Comparison of ENCODE assay signal across 8 cellular contexts in the genomic region with DNA sequence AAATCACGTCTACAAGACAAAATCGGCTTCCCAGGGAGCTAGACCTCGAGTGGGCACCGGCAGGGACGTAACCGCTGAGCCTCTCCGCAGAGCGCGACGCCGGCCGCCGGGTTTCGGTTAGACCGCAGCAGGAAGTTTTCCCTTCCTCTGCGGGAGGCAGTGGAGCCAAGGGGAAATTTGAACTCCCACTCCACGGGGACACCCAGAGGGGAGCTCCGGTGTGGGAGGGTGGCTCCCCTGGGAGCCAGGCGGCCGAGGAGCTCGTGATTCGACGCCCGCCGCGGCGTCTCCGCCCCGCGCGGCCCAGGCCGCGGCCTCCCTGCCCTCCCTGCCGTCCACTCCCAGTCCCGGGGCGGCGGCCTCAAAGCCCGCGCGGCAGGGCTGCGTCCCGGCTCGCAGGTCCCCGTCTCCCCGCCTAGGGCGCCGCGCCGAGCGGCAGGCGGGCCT. TPM values are rescaled to one million over a fixed set of nuclear protein-coding genes. Genes with fewer than 3 reads are reported as not detected.
A peak's percentile ranks its signal among the peaks of the same experiment; 100 is the strongest.
DNase-seq lines count a peak whose midpoint lies in the region; ATAC-seq and TF ChIP-seq lines count a peak whose summit lies in the region.

No MANE protein-coding gene starts in this region.

- peaks cover 41% of the 10 kb centered on the region for H3K4me1 Mint-ChIP-seq in GM23338
- H3K4me1 Mint-ChIP-seq in activated B cell treated with CpG ODN at 0.5 μM for 24 hours: peaks cover 79% of the 10 kb centered on the region
- peaks cover 32% of the 10 kb centered on the region for H3K4me1 Mint-ChIP-seq in endothelial cell (ENCODE audit: unreplicated experiment)

- H3K27ac Mint-ChIP-seq in GM23338 (no peak overlapping the region), activated B cell treated with CpG ODN at 0.5 μM for 24 hours (peak overlapping the region; percentile 97), endothelial cell (ENCODE audit: unreplicated experiment) (peak overlapping the region; percentile 96)

- H3K4me3 ChIP-seq in GM23338: peak overlapping the region; percentile 72
- H3K4me3 ChIP-seq in mucosa of rectum (ENCODE audit: low read length in 2 of 2): peak overlapping the region; percentile 81 to 93

- H3K36me3 Mint-ChIP-seq in GM23338 (ENCODE audit: low read depth): no peaks in the 10 kb centered on the region; the same call in 2 of the 3 replicates
- H3K36me3 Mint-ChIP-seq in activated B cell treated with CpG ODN at 0.5 μM for 24 hours (ENCODE audit: low read depth): peaks cover 26% of the 10 kb centered on the region
- peaks cover 9% of the 10 kb centered on the region for H3K36me3 Mint-ChIP-seq in endothelial cell (ENCODE audit: low read depth, unreplicated experiment)

- CTCF ChIA-PET in activated B cell treated with CpG ODN at 0.5 μM for 24 hours (lab: Charles Lee): interaction anchor here (1.0 to 7.6 kb wide), 9 partner anchors 9 to 54 kb away, joined by 3 to 59 read pairs (median 5); no protein-coding TSS in a partner anchor

- ATAC-seq in GM23338 (peak; percentile 77), activated B cell treated with CpG ODN at 0.5 μM for 24 hours (ENCODE audit: low read depth) (peak; percentile 43)

- H3K4me2 ChIP-seq in GM23338: peak overlapping the region; percentile 83

- no peaks in the 10 kb centered on the region for H3K36me3 ChIP-seq in GM23338 (ENCODE audit: insufficient read depth)
- peaks cover 15% of the 10 kb centered on the region for H3K36me3 ChIP-seq in KOPT-K1 (ENCODE audit: insufficient read depth, low read length)
- H3K36me3 ChIP-seq in mucosa of rectum (ENCODE audit: control insufficient read depth in 2 of 2, insufficient read depth in 2 of 2, low read length in 2 of 2): no peaks in the 10 kb centered on the region

- H3K27me3 ChIP-seq in GM23338 (ENCODE audit: insufficient read depth) (0 out of 2 replicates have a peak, but pooled peaks cover 4% of the 10 kb centered on the region), mucosa of rectum (ENCODE audit: control insufficient read depth in 2 of 2, insufficient read depth in 2 of 2, low read length in 2 of 2) (no peaks in the 10 kb centered on the region)

- H3K27ac ChIP-seq in GM23338 (ENCODE audit: low read depth): peak overlapping the region; percentile 89
- peak overlapping the region; percentile 99 for H3K27ac ChIP-seq in KOPT-K1 (ENCODE audit: low read depth, low read length, poor library complexity, severe bottlenecking)
- peak overlapping the region; percentile 96 to 97 for H3K27ac ChIP-seq in mucosa of rectum (ENCODE audit: low read depth in 2 of 2, low read length in 2 of 2)
- H3K27ac ChIP-seq in temporal lobe (ENCODE audit: low read depth, low read length): peak overlapping the region; percentile 63

- peak; percentile 74 for DNase-seq in NCI-H2227 (lab: John Stamatoyannopoulos, UW; ENCODE audit: unreplicated experiment)
- DNase-seq in NCI-H2227 treated with DMSO at 0.1 percent for 48 hours (lab: John Stamatoyannopoulos, UW): no peak
- peak; percentile 29 for DNase-seq in GM23338 (ENCODE audit: low spot score)
- DNase-seq in activated B cell treated with CpG ODN at 0.5 μM for 24 hours: no peak
- DNase-seq in endothelial cell (ENCODE audit: low spot score): no peak

- H3K9ac ChIP-seq in mucosa of rectum (ENCODE audit: low read depth in 1 of 2, low read length in 2 of 2): peak overlapping the region; percentile 86 to 95

- peak overlapping the region; percentile 79 for H3K4me3 Mint-ChIP-seq in GM23338
- peak overlapping the region; percentile 94 for H3K4me3 Mint-ChIP-seq in activated B cell treated with CpG ODN at 0.5 μM for 24 hours
- H3K4me3 Mint-ChIP-seq in endothelial cell (ENCODE audit: unreplicated experiment): peak overlapping the region; percentile 96

- H3F3A ChIP-seq in GM23338 (replicated peaks; ENCODE audit: low read depth): 0 out of 2 replicates have a peak, but pooled peaks cover 10% of the 10 kb centered on the region

- H3K4me1 ChIP-seq in GM23338 (ENCODE audit: insufficient read depth) (peaks cover 29% of the 10 kb centered on the region), mucosa of rectum (ENCODE audit: control insufficient read depth in 2 of 2, insufficient read depth in 2 of 2, low read length in 2 of 2) (peaks cover 0 to 6% of the 10 kb centered on the region in 2 donors)

- POLR2A ChIA-PET in activated B cell treated with CpG ODN at 0.5 μM for 24 hours (lab: Charles Lee): interaction anchor here (0.6 to 13.5 kb wide), 36 partner anchors 8 to 1147 kb away, joined by 3 to 351 read pairs (median 6); a partner anchor contains a TSS

- H3K79me2 ChIP-seq in GM23338 (replicated peaks; ENCODE audit: insufficient read depth): peaks cover 50% of the 10 kb centered on the region

- H3K9me3 ChIP-seq in KOPT-K1 (ENCODE audit: insufficient read depth, low read length, poor library complexity, severe bottlenecking): no peaks in the 10 kb centered on the region
- no peaks in the 10 kb centered on the region for H3K9me3 ChIP-seq in mucosa of rectum (ENCODE audit: control insufficient read depth in 2 of 2, low read length in 2 of 2)

- no peak for TF ChIP-seq CTCF in GM23338 (conservative IDR thresholded peaks at IDR 0.05; ENCODE audit: low read depth in 2 of 2)
- TF ChIP-seq CTCF in activated B cell treated with CpG ODN at 0.5 μM for 24 hours (IDR thresholded peaks at IDR 0.05): no peak
- TF ChIP-seq CTCF in endothelial cell (IDR thresholded peaks at IDR 0.05; ENCODE audit: unreplicated experiment): no peak

- intact Hi-C loops in activated B cell treated with CpG ODN at 0.5 μM for 24 hours (cut with micrococcal nuclease): loop anchor here (1.0 to 5.0 kb wide), 10 partner anchors 8 to 1099 kb away; a partner anchor contains a TSS

- H3K9me2 ChIP-seq in GM23338 (ENCODE audit: insufficient read depth): no peaks in the 10 kb centered on the region

- no peaks in the 10 kb centered on the region; the same call in 1 of the 2 replicates for H4K20me1 ChIP-seq in GM23338 (replicated peaks; ENCODE audit: insufficient read depth)

- H3K27me3 Mint-ChIP-seq in GM23338 (ENCODE audit: insufficient read depth, low read depth, poor library complexity): peaks cover 3% of the 10 kb centered on the region
- no peaks in the 10 kb centered on the region for H3K27me3 Mint-ChIP-seq in activated B cell treated with CpG ODN at 0.5 μM for 24 hours
- H3K27me3 Mint-ChIP-seq in endothelial cell (ENCODE audit: unreplicated experiment): peaks cover 11% of the 10 kb centered on the region

- H2AFZ ChIP-seq in GM23338: peak overlapping the region; percentile 75; the same call in 1 of the 2 replicates

- H3K9me3 Mint-ChIP-seq in GM23338: no peaks in the 10 kb centered on the region
- no peaks in the 10 kb centered on the region for H3K9me3 Mint-ChIP-seq in activated B cell treated with CpG ODN at 0.5 μM for 24 hours
- no peaks in the 10 kb centered on the region for H3K9me3 Mint-ChIP-seq in endothelial cell (ENCODE audit: unreplicated experiment)

TF ChIP-seq in GM23338, 12 proteins besides CTCF, POLR2A, EP300 and RAD21 (continues in another document):
- no peak for TF ChIP-seq ZNF331 (CRISPR knock-in tag; IDR thresholded peaks at IDR 0.05; ENCODE audit: low read depth)
- no peak for TF ChIP-seq EZH2phosphoT487 (IDR thresholded peaks at IDR 0.05; ENCODE audit: unreplicated experiment)
- no peak for TF ChIP-seq EZH2 (IDR thresholded peaks at IDR 0.05; ENCODE audit: low read depth, unreplicated experiment)
- TF ChIP-seq, protein P1, sequence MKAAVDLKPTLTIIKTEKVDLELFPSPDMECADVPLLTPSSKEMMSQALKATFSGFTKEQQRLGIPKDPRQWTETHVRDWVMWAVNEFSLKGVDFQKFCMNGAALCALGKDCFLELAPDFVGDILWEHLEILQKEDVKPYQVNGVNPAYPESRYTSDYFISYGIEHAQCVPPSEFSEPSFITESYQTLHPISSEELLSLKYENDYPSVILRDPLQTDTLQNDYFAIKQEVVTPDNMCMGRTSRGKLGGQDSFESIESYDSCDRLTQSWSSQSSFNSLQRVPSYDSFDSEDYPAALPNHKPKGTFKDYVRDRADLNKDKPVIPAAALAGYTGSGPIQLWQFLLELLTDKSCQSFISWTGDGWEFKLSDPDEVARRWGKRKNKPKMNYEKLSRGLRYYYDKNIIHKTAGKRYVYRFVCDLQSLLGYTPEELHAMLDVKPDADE (IDR thresholded peaks at IDR 0.05): no peak
- no peak for TF ChIP-seq ZNF114 (CRISPR knock-in tag; IDR thresholded peaks at IDR 0.05)
- TF ChIP-seq, protein P2, sequence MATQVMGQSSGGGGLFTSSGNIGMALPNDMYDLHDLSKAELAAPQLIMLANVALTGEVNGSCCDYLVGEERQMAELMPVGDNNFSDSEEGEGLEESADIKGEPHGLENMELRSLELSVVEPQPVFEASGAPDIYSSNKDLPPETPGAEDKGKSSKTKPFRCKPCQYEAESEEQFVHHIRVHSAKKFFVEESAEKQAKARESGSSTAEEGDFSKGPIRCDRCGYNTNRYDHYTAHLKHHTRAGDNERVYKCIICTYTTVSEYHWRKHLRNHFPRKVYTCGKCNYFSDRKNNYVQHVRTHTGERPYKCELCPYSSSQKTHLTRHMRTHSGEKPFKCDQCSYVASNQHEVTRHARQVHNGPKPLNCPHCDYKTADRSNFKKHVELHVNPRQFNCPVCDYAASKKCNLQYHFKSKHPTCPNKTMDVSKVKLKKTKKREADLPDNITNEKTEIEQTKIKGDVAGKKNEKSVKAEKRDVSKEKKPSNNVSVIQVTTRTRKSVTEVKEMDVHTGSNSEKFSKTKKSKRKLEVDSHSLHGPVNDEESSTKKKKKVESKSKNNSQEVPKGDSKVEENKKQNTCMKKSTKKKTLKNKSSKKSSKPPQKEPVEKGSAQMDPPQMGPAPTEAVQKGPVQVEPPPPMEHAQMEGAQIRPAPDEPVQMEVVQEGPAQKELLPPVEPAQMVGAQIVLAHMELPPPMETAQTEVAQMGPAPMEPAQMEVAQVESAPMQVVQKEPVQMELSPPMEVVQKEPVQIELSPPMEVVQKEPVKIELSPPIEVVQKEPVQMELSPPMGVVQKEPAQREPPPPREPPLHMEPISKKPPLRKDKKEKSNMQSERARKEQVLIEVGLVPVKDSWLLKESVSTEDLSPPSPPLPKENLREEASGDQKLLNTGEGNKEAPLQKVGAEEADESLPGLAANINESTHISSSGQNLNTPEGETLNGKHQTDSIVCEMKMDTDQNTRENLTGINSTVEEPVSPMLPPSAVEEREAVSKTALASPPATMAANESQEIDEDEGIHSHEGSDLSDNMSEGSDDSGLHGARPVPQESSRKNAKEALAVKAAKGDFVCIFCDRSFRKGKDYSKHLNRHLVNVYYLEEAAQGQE (IDR thresholded peaks at IDR 0.05; ENCODE audit: unreplicated experiment): no peak

RNA-seq across cellular contexts. Expression of a gene that starts 0.4 kb away (rescaled TPM):
- 52.7 and 78.1 TPM in 2 replicates for total RNA-seq in GM23338 (2014; rRNA removed; shearing (Covaris generic))
- 39.0 and 39.3 TPM in 2 replicates for polyA plus RNA-seq in GM23338 (2016; fragmentation: Nextera tagmentation; extraction: Ambion mirVana)
- total RNA-seq in activated B cell treated with CpG ODN at 0.5 μM for 24 hours (109 and 116 TPM in 2 replicates), endothelial cell (ENCODE audit: unreplicated experiment) (92.7 TPM), temporal lobe (37.6 TPM)

Comparison
In these comparisons a context has a peak if more than half of its experiments do, and no peak if none do; other contexts are left out.
1. DNase-seq: peak in NCI-H2227 (single experiment) and GM23338 (single experiment); none in NCI-H2227 treated with DMSO at 0.1 percent for 48 hours (single experiment), activated B cell treated with CpG ODN at 0.5 μM for 24 hours (single experiment) and endothelial cell (single experiment).
2. Peak in every context shown above with its lines, with median percentiles within 50 percentile points of each other: H3K27ac ChIP-seq and H3K4me3 Mint-ChIP-seq.